ENCODE assay signal across 19 cellular contexts in genomic region chrX:154354013-154354412, GRCh38. TPM values are rescaled to one million over a fixed set of nuclear protein-coding genes. Genes with fewer than 3 reads are reported as not detected.
DNase-seq lines count a peak whose midpoint lies in the region; ATAC-seq and TF ChIP-seq lines count a peak whose summit lies in the region.
"Had no signal": no experiment of that assay in that cellular context is flagged by ENCODE, and none has a peak within 500 bp of the region (broad histone marks: within the 10 kb centered on the region; RNA-seq: fewer than 3 reads in every experiment).

No MANE protein-coding gene starts in this region.

- 58% methylated on average over 8 of the region's 14 CpGs; no CpG with 5 or more reads in 1 of the 2 donors for WGBS in gastroesophageal sphincter (ENCODE audit: low coverage in 1 of 2), 2 donors

- peaks cover 0 to 100% of the 10 kb centered on the region in 2 donors for H3K36me3 ChIP-seq in gastroesophageal sphincter
- H3K36me3 ChIP-seq in brain microvascular endothelial cell (replicated peaks): peaks cover 98% of the 10 kb centered on the region

- no peak for TF ChIP-seq EP300 in gastroesophageal sphincter (IDR thresholded peaks at IDR 0.05)

- peak overlapping the region; percentile 50 for H3K27ac Mint-ChIP-seq in activated CD4-positive, alpha-beta T cell treated with anti-CD3 and anti-CD28 coated beads, Interleukin-2, amount 10 ng/mL, durations not matched to agents 7 days and 5 days
- H3K27ac Mint-ChIP-seq: activated CD4-positive, alpha-beta T cell treated with anti-CD3 and anti-CD28 coated beads for 36 hours; dendritic cell treated with granulocyte-macrophage colony-stimulating factor and Interleukin-4, amounts not matched to agents 40 ng/mL and 50 ng/mL, for 4 days had no signal

- TF ChIP-seq POLR2A in gastroesophageal sphincter (IDR thresholded peaks at IDR 0.05): no peak

- H3K27ac ChIP-seq in gastroesophageal sphincter (peak overlapping the region; percentile 10 to 99 (median 86)), brain microvascular endothelial cell (no peak overlapping the region)
- H3K27ac ChIP-seq: 22Rv1 had no signal

- CTCF ChIA-PET in activated CD4-positive, alpha-beta T cell treated with anti-CD3 and anti-CD28 coated beads, Interleukin-2, amount 10 ng/mL, durations not matched to agents 7 days and 5 days (lab: Charles Lee): interaction anchor here (1.4 kb wide), 1 partner anchor 11 kb away, joined by 3 read pairs; no protein-coding TSS in a partner anchor

- H3K4me1 ChIP-seq in gastroesophageal sphincter: peaks cover 0 to 49% (median 0%) of the 10 kb centered on the region in 3 donors
- H3K4me1 ChIP-seq: BE2C, HAP-1 had no signal

- H3K9me3 Mint-ChIP-seq in activated CD4-positive, alpha-beta T cell treated with anti-CD3 and anti-CD28 coated beads, Interleukin-2, amount 10 ng/mL, durations not matched to agents 7 days and 5 days: no peaks in the 10 kb centered on the region
- H3K9me3 Mint-ChIP-seq: dendritic cell treated with granulocyte-macrophage colony-stimulating factor and Interleukin-4, amounts not matched to agents 40 ng/mL and 50 ng/mL, for 4 days had no signal

- H3K9me3 ChIP-seq in gastroesophageal sphincter: no peaks in the 10 kb centered on the region
- H3K9me3 ChIP-seq: BE2C, HAP-1, stomach had no signal

- no peak for TF ChIP-seq CTCF in gastroesophageal sphincter (IDR thresholded peaks at IDR 0.05)
- TF ChIP-seq CTCF in brain microvascular endothelial cell (IDR thresholded peaks at IDR 0.05; ENCODE audit: low read depth, low read length, missing control alignments): no peak

- H3K36me3 Mint-ChIP-seq in activated CD4-positive, alpha-beta T cell treated with anti-CD3 and anti-CD28 coated beads, Interleukin-2, amount 10 ng/mL, durations not matched to agents 7 days and 5 days (ENCODE audit: low read depth): peaks cover 20% of the 10 kb centered on the region

- POLR2A ChIA-PET in activated CD4-positive, alpha-beta T cell treated with anti-CD3 and anti-CD28 coated beads, Interleukin-2, amount 10 ng/mL, durations not matched to agents 7 days and 5 days (lab: Charles Lee): no interaction called here

- in situ Hi-C loops in brain microvascular endothelial cell (cut with HindIII; ENCODE audit: low pct_ligation_motif_present, low sequenced_read_pairs): no loop called here

- H3K4me3 ChIP-seq in gastroesophageal sphincter (no peak overlapping the region), brain microvascular endothelial cell (ENCODE audit: low read depth, low read length) (no peak overlapping the region)
- H3K4me3 ChIP-seq: HAP-1, stomach had no signal

- H3K27me3 ChIP-seq in gastroesophageal sphincter (no peaks in the 10 kb centered on the region), brain microvascular endothelial cell (replicated peaks) (no peaks in the 10 kb centered on the region)
- H3K27me3 ChIP-seq: BE2C, stomach had no signal

- DNase-seq in activated CD4-positive, alpha-beta T cell treated with anti-CD3 and anti-CD28 coated beads, Interleukin-2, amount 10 ng/mL, durations not matched to agents 7 days and 5 days: no peak
- DNase-seq in activated CD4-positive, alpha-beta T cell treated with anti-CD3 and anti-CD28 coated beads for 4 hours: no peak
- DNase-seq in HCEC 1CT (peak; percentile 1), brain microvascular endothelial cell (no peak)
- no peak for DNase-seq in activated T-cell treated with anti-CD3 and anti-CD28 coated beads, Interleukin-2, amount 50 U/mL, for 48 hours
- DNase-seq: activated CD4-positive, alpha-beta T cell treated with anti-CD3 and anti-CD28 coated beads for 36 hours; activated gamma-delta T cell treated with Interleukin-2 at 50 U/mL for 16 hours; Calu3; hippocampal formation; Karpas-422; NCI-H187 treated with DMSO at 0.1 percent for 48 hours; SIG-M5; stimulated activated CD4-positive, alpha-beta T cell treated with anti-CD3 and anti-CD28 coated beads, Interleukin-4, amount 100 ng/mL, for 4 hours; stomach had no signal

- H3K4me1 Mint-ChIP-seq in activated CD4-positive, alpha-beta T cell treated with anti-CD3 and anti-CD28 coated beads, Interleukin-2, amount 10 ng/mL, durations not matched to agents 7 days and 5 days: peaks cover 56% of the 10 kb centered on the region

- no peak overlapping the region for H3K4me3 Mint-ChIP-seq in activated CD4-positive, alpha-beta T cell treated with anti-CD3 and anti-CD28 coated beads, Interleukin-2, amount 10 ng/mL, durations not matched to agents 7 days and 5 days
- H3K4me3 Mint-ChIP-seq: activated CD4-positive, alpha-beta T cell treated with anti-CD3 and anti-CD28 coated beads for 36 hours; dendritic cell treated with granulocyte-macrophage colony-stimulating factor and Interleukin-4, amounts not matched to agents 40 ng/mL and 50 ng/mL, for 4 days had no signal

- no peaks in the 10 kb centered on the region for H3K27me3 Mint-ChIP-seq in activated CD4-positive, alpha-beta T cell treated with anti-CD3 and anti-CD28 coated beads, Interleukin-2, amount 10 ng/mL, durations not matched to agents 7 days and 5 days
- H3K27me3 Mint-ChIP-seq: activated CD4-positive, alpha-beta T cell treated with anti-CD3 and anti-CD28 coated beads for 36 hours; dendritic cell treated with granulocyte-macrophage colony-stimulating factor and Interleukin-4, amounts not matched to agents 40 ng/mL and 50 ng/mL, for 4 days had no signal

- no peak for ATAC-seq in gastroesophageal sphincter
- ATAC-seq: activated CD4-positive, alpha-beta T cell treated with anti-CD3 and anti-CD28 coated beads for 36 hours had no signal

RNA-seq across cellular contexts. Expression of gene FLNA, which starts 20.4 kb away (rescaled TPM):
- total RNA-seq in activated CD4-positive, alpha-beta T cell treated with anti-CD3 and anti-CD28 coated beads, Interleukin-2, amount 10 ng/mL, durations not matched to agents 7 days and 5 days: 1,000 to 10,000 TPM; 1,440 to 1,524 TPM
- over 10,000 TPM in 1 of 4 donors, 1,000 to 10,000 TPM in 3; 7,815 to 15,318 (median 8,757) TPM for total RNA-seq in gastroesophageal sphincter

RNA-seq across cellular contexts. Expression of gene EMD, which starts 25.1 kb away (rescaled TPM):
- 10 to 100 TPM; 52.1 to 59.9 TPM for total RNA-seq in activated CD4-positive, alpha-beta T cell treated with anti-CD3 and anti-CD28 coated beads, Interleukin-2, amount 10 ng/mL, durations not matched to agents 7 days and 5 days
- 10 to 100 TPM; 41.0 to 58.6 (median 50.6) TPM for total RNA-seq in gastroesophageal sphincter

RNA-seq across cellular contexts. Expression of gene RPL10, which starts 44.2 kb away (rescaled TPM):
- total RNA-seq in activated CD4-positive, alpha-beta T cell treated with anti-CD3 and anti-CD28 coated beads, Interleukin-2, amount 10 ng/mL, durations not matched to agents 7 days and 5 days: 1,000 to 10,000 TPM; 1,884 to 2,727 TPM
- total RNA-seq in gastroesophageal sphincter: 1,000 to 10,000 TPM; 3,970 to 7,427 (median 5,392) TPM

RNA-seq across cellular contexts. Expression of gene DNASE1L1, which starts 55.0 kb away (rescaled TPM):
- 10 to 100 TPM; 21.8 to 24.3 TPM for total RNA-seq in activated CD4-positive, alpha-beta T cell treated with anti-CD3 and anti-CD28 coated beads, Interleukin-2, amount 10 ng/mL, durations not matched to agents 7 days and 5 days
- 10 to 100 TPM; 11.1 to 29.3 (median 22.3) TPM for total RNA-seq in gastroesophageal sphincter

RNA-seq across cellular contexts. Expression of gene TAFAZZIN, which starts 57.3 kb away (rescaled TPM):
- 100 to 1,000 TPM in 1 of 2 experiments, 10 to 100 TPM in 1; 86.6 to 104 TPM for total RNA-seq in activated CD4-positive, alpha-beta T cell treated with anti-CD3 and anti-CD28 coated beads, Interleukin-2, amount 10 ng/mL, durations not matched to agents 7 days and 5 days
- total RNA-seq in gastroesophageal sphincter: 10 to 100 TPM; 11.7 to 54.5 (median 24.4) TPM

Comparison
In these comparisons a context has a peak if more than half of its experiments do, and no peak if none do; other contexts are left out.
1. RNA of gene FLNA, which starts 20.4 kb away (total RNA-seq): 7,815 to 15,318 TPM in gastroesophageal sphincter; 1,440 to 1,524 TPM in activated CD4-positive, alpha-beta T cell treated with anti-CD3 and anti-CD28 coated beads, Interleukin-2, amount 10 ng/mL, durations not matched to agents 7 days and 5 days; every median in the first group is over 4 times any median in the second.